In the genomic region with DNA sequence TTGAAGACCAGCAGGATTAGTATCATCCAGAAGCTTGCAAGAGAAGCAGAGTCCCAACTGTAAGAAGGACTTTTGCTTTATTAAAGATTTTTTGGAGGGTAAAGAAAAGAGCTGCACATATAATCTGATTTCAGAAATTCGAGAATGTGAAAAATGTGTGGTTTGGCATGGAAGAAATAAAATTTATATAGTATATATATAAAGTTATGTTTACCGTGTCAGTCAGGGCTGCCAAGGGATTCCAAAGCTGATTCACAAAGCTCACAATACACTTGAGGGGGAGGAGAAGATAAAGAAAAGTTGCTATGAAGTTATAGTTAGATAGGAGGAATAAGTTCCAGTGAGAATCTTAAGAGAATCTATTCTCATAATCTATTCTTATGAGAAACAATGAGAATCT, we compare ENCODE assay signal across 15 cellular contexts.
A peak's percentile ranks its signal among the peaks of the same experiment; 100 is the strongest.
DNase-seq lines count a peak whose midpoint lies in the region; ATAC-seq and TF ChIP-seq lines count a peak whose summit lies in the region.
"Had no signal": no experiment of that assay in that cellular context is flagged by ENCODE, and none has a peak within 500 bp of the region (broad histone marks: within the 10 kb centered on the region; RNA-seq: fewer than 3 reads in every experiment).

No MANE protein-coding gene starts in this region.

- 0 out of 2 replicates have a peak overlapping the region, but pooled peaks have one; percentile 22 for H3K4me2 ChIP-seq in PC-3 (ENCODE audit: low read length)

- TF ChIP-seq CTCF in PC-3 (conservative IDR thresholded peaks at IDR 0.05; ENCODE audit: low read depth, low read length), result no peak

- H3K27ac ChIP-seq in PC-3 (ENCODE audit: low read length), result no peak overlapping the region
- H3K27ac ChIP-seq: HL-60 had no signal

- BruUV-seq in PC-3 (replicated peaks; lab: Mats Ljungman, UMichigan), result no TSS peak

- no peaks in the 10 kb centered on the region for H3K79me2 ChIP-seq in PC-3 (ENCODE audit: low read length)

- intact Hi-C loops in PC-3 (cut with micrococcal nuclease), result loop anchor here (2.0 kb wide), 1 partner anchor 23 kb away; no protein-coding TSS in a partner anchor

- H3K27me3 ChIP-seq in PC-3 (ENCODE audit: low read length), result no peaks in the 10 kb centered on the region

- no peaks in the 10 kb centered on the region for H3F3A ChIP-seq in PC-3 (ENCODE audit: low read length, unreplicated experiment)

- no peak overlapping the region for H2AFZ ChIP-seq in PC-3 (ENCODE audit: low read length)

- H3K9me3 ChIP-seq in PC-3 (ENCODE audit: low read length), result no peaks in the 10 kb centered on the region
- H3K9me3 ChIP-seq: HAP-1 had no signal

- H3K9me2 ChIP-seq in PC-3 (replicated peaks; ENCODE audit: low read length), result no peaks in the 10 kb centered on the region

- peak; percentile 95 for ATAC-seq in PC-3
- no peak for ATAC-seq in GM18867 (IDR thresholded peaks at IDR 0.05; ENCODE audit: unreplicated experiment)
- ATAC-seq: CD8-positive, alpha-beta T cell had no signal

- H3K36me3 ChIP-seq in PC-3 (ENCODE audit: low read depth, low read length), result no peaks in the 10 kb centered on the region
- H3K36me3 ChIP-seq: HAP-1 had no signal

- no peak overlapping the region for H3K9ac ChIP-seq in PC-3 (ENCODE audit: low read length)

- H3K4me3 ChIP-seq in PC-3 (ENCODE audit: low read length), result no peak overlapping the region
- H3K4me3 ChIP-seq: HAP-1 had no signal

- H4K20me1 ChIP-seq in PC-3 (ENCODE audit: low read length), result no peaks in the 10 kb centered on the region

- POLR2A ChIA-PET in PC-3 (lab: Charles Lee; ENCODE audit: unreplicated experiment), result interaction anchor here (0.6 kb wide), 1 partner anchor 483 kb away, joined by 3 read pairs; no protein-coding TSS in a partner anchor

- H3K4me1 ChIP-seq in PC-3 (ENCODE audit: insufficient read depth, low read length), result peaks cover 9% of the 10 kb centered on the region; the same call in 1 of the 2 replicates
- H3K4me1 ChIP-seq: HAP-1 had no signal

- CTCF ChIA-PET in PC-3 (lab: Charles Lee), result no interaction called here

- peak; percentile 65 for DNase-seq in PC-3
- DNase-seq in astrocyte of the hippocampus (ENCODE audit: low read depth, low spot score), result peak; percentile 5
- peak; percentile 59 for DNase-seq in fibroblast of peridontal ligament (ENCODE audit: extremely low read depth)
- DNase-seq in central memory CD4-positive, alpha-beta T cell, result no peak
- DNase-seq in NCI-H446 treated with DMSO at 0.1 percent for 48 hours (lab: John Stamatoyannopoulos, UW), result no peak
- DNase-seq in activated naive CD4-positive, alpha-beta T cell (lab: John Stamatoyannopoulos, UW), result no peak
- DNase-seq: CD8-positive, alpha-beta T cell; COR-L47; DMS153; DMS79 treated with DMSO at 0.1 percent for 48 hours; EL; GOT3 had no signal

Comparison
In these comparisons a context has a peak if more than half of its experiments do, and no peak if none do; other contexts are left out.
1. DNase-seq: peak in PC-3 (single experiment), astrocyte of the hippocampus (single experiment) and fibroblast of peridontal ligament (single experiment); none in central memory CD4-positive, alpha-beta T cell (single experiment), NCI-H446 treated with DMSO at 0.1 percent for 48 hours (single experiment) and activated naive CD4-positive, alpha-beta T cell (0 of 4).